ENCODE assay signal across 8 cellular contexts in genomic region chr1:147700042-147700711, GRCh38. TPM values are rescaled to one million over a fixed set of nuclear protein-coding genes. Genes with fewer than 3 reads are reported as not detected.
A peak's percentile ranks its signal among the peaks of the same experiment; 100 is the strongest.
DNase-seq lines count a peak whose midpoint lies in the region; ATAC-seq and TF ChIP-seq lines count a peak whose summit lies in the region.

No MANE protein-coding gene starts in this region.

- no peaks in the 10 kb centered on the region for H3K79me2 ChIP-seq in DND-41 (ENCODE audit: insufficient read depth, low read length)
- no peaks in the 10 kb centered on the region for H3K79me2 ChIP-seq in KMS-11 (ENCODE audit: insufficient read depth, low read depth)

- H3K27me3 ChIP-seq in DND-41 (ENCODE audit: insufficient read depth, low read length, poor library complexity), result peaks cover 34% of the 10 kb centered on the region
- H3K27me3 ChIP-seq in KMS-11 (ENCODE audit: insufficient read depth, low read depth), result no peaks in the 10 kb centered on the region
- peaks cover 3% of the 10 kb centered on the region for H3K27me3 ChIP-seq in gastroesophageal sphincter
- H3K27me3 ChIP-seq in transverse colon, result no peaks in the 10 kb centered on the region

- no peak overlapping the region for H2AFZ ChIP-seq in DND-41 (ENCODE audit: low read depth, low read length)
- peak overlapping the region; percentile 71 for H2AFZ ChIP-seq in KMS-11 (ENCODE audit: low read depth)

- H3K9me3 ChIP-seq in DND-41 (ENCODE audit: insufficient read depth, low read length, severe bottlenecking) (no peaks in the 10 kb centered on the region), gastroesophageal sphincter (no peaks in the 10 kb centered on the region), transverse colon (no peaks in the 10 kb centered on the region)

- 33 to 83% methylated on average over 1 of the region's 5 CpGs for WGBS in gastroesophageal sphincter (ENCODE audit: low coverage in 1 of 2), 2 donors
- WGBS in transverse colon (ENCODE audit: low coverage in 1 of 2), 2 donors, result 26 to 40% methylated on average over 1 to 5 of the region's 5 CpGs

- no peaks in the 10 kb centered on the region for H3K36me3 Mint-ChIP-seq in osteocyte (ENCODE audit: unreplicated experiment)

- no peak overlapping the region for H3K27ac ChIP-seq in DND-41 (ENCODE audit: low read length)
- H3K27ac ChIP-seq in KMS-11, result no peak overlapping the region
- H3K27ac ChIP-seq in gastroesophageal sphincter, result peak overlapping the region in 1 of 4 donors; percentile 13
- H3K27ac ChIP-seq in transverse colon, result no peak overlapping the region

- H3K27ac Mint-ChIP-seq in osteocyte (ENCODE audit: unreplicated experiment), result peak overlapping the region; percentile 12

- H3K36me3 ChIP-seq in DND-41 (ENCODE audit: insufficient read depth, low read length) (no peaks in the 10 kb centered on the region), KMS-11 (ENCODE audit: insufficient read depth) (no peaks in the 10 kb centered on the region), gastroesophageal sphincter (no peaks in the 10 kb centered on the region), transverse colon (no peaks in the 10 kb centered on the region)

- H3K9ac ChIP-seq in DND-41 (ENCODE audit: low read depth, low read length) (no peak overlapping the region), KMS-11 (no peak overlapping the region)

- H3K9me3 Mint-ChIP-seq in osteocyte (ENCODE audit: unreplicated experiment), result no peaks in the 10 kb centered on the region

- peaks cover 15% of the 10 kb centered on the region for H3K27me3 Mint-ChIP-seq in osteocyte (ENCODE audit: unreplicated experiment)

- TF ChIP-seq POLR2A in gastroesophageal sphincter (IDR thresholded peaks at IDR 0.05), result no peak
- TF ChIP-seq POLR2A in transverse colon (IDR thresholded peaks at IDR 0.05), result no peak

- no peak overlapping the region for H3K4me3 Mint-ChIP-seq in osteocyte (ENCODE audit: unreplicated experiment)

- DNase-seq in DND-41 (peak; percentile 57), SHP77 treated with DMSO at 0.1 percent for 48 hours (lab: John Stamatoyannopoulos, UW) (peak; percentile 35), osteocyte (ENCODE audit: extremely low spot score, unreplicated experiment) (no peak), transverse colon (peak; percentile 66), GDM1 (lab: John Stamatoyannopoulos, UW) (no peak)
- peak; percentile 64 for DNase-seq in activated naive CD4-positive, alpha-beta T cell treated with Interleukin-2 at 50 U/mL for 16 hours

- in situ Hi-C loops in transverse colon (cut with MboI; ENCODE audit: low pct_ligation_motif_present in 1 of 4, low pct_unique_long_range_greater_than_20kb in 1 of 4, low sequenced_read_pairs in 3 of 4), result loop anchor here in 3 of 4 donors (10.0 to 25.0 kb wide), 2 partner anchors 187 to 195 kb away; no protein-coding TSS in a partner anchor

- H3K4me1 ChIP-seq in DND-41 (ENCODE audit: insufficient read depth, low read length), result no peaks in the 10 kb centered on the region
- H3K4me1 ChIP-seq in KMS-11 (ENCODE audit: low read depth, poor library complexity, severe bottlenecking), result no peaks in the 10 kb centered on the region
- H3K4me1 ChIP-seq in gastroesophageal sphincter, result peaks cover 0 to 8% (median 0%) of the 10 kb centered on the region in 3 donors
- peaks cover 0 to 3% (median 0%) of the 10 kb centered on the region in 4 donors for H3K4me1 ChIP-seq in transverse colon

- H3K4me2 ChIP-seq in DND-41 (ENCODE audit: insufficient read depth, low read length), result no peak overlapping the region
- peak overlapping the region; percentile 2; the same call in 1 of the 2 replicates for H3K4me2 ChIP-seq in KMS-11

- TF ChIP-seq CTCF in DND-41 (IDR thresholded peaks at IDR 0.05; ENCODE audit: borderline replicate concordance, extremely low read depth, low read length, poor library complexity, severe bottlenecking) (peak; percentile 81), KMS-11 (conservative IDR thresholded peaks at IDR 0.05; ENCODE audit: low read depth, low read length) (peak; percentile 99), gastroesophageal sphincter (IDR thresholded peaks at IDR 0.05) (peak; percentile 44 to 82 (median 61)), osteocyte (IDR thresholded peaks at IDR 0.05) (peak; percentile 90), transverse colon (IDR thresholded peaks at IDR 0.05) (peak; percentile 62 to 79 (median 77))

- H4K20me1 ChIP-seq in DND-41 (ENCODE audit: insufficient read depth, low read length), result no peaks in the 10 kb centered on the region
- no peaks in the 10 kb centered on the region for H4K20me1 ChIP-seq in KMS-11 (ENCODE audit: insufficient read depth)

- TF ChIP-seq EP300 in gastroesophageal sphincter (IDR thresholded peaks at IDR 0.05) (no peak), transverse colon (IDR thresholded peaks at IDR 0.05; ENCODE audit: low read depth) (no peak)

- peaks cover 6% of the 10 kb centered on the region for H3K4me1 Mint-ChIP-seq in osteocyte (ENCODE audit: unreplicated experiment)

- ATAC-seq in DND-41 (ENCODE audit: insufficient read depth, low read depth) (peak; percentile 81), gastroesophageal sphincter (peak; percentile 81)

- H3K4me3 ChIP-seq in DND-41 (ENCODE audit: low read depth in 1 of 2, low read length in 2 of 2) (no peak overlapping the region), KMS-11 (IDR thresholded peaks at IDR 0.05; ENCODE audit: insufficient read depth, low read depth, low read length) (no peak overlapping the region), gastroesophageal sphincter (no peak overlapping the region), transverse colon (no peak overlapping the region)

- intact Hi-C loops in transverse colon (cut with DNase I; ENCODE audit: low total_unique reads), result no loop called here

RNA-seq across cellular contexts. Expression of gene ACP6, which starts 29.9 kb away (rescaled TPM):
- total RNA-seq in gastroesophageal sphincter, result 10 to 100 TPM in 3 of 4 donors, 1 to 10 TPM in 1; 8.8 to 20.7 (median 13.9) TPM
- 12.1 and 12.6 TPM in 2 replicates for total RNA-seq in osteocyte
- total RNA-seq in transverse colon, result 10 to 100 TPM in 3 of 4 donors, 1 to 10 TPM in 1; 7.5 to 25.7 (median 19.9) TPM

Comparison
In these comparisons a context has a peak if more than half of its experiments do, and no peak if none do; other contexts are left out.
1. DNase-seq: peak in DND-41 (single experiment), SHP77 treated with DMSO at 0.1 percent for 48 hours (single experiment), activated naive CD4-positive, alpha-beta T cell treated with Interleukin-2 at 50 U/mL for 16 hours (single experiment) and transverse colon (single experiment); none in osteocyte (single experiment) and GDM1 (single experiment).
2. Peak in every context shown above with its lines, with median percentiles within 50 percentile points of each other: CTCF ChIP-seq.